ENCODE assay signal across 8 cellular contexts in the genomic region with DNA sequence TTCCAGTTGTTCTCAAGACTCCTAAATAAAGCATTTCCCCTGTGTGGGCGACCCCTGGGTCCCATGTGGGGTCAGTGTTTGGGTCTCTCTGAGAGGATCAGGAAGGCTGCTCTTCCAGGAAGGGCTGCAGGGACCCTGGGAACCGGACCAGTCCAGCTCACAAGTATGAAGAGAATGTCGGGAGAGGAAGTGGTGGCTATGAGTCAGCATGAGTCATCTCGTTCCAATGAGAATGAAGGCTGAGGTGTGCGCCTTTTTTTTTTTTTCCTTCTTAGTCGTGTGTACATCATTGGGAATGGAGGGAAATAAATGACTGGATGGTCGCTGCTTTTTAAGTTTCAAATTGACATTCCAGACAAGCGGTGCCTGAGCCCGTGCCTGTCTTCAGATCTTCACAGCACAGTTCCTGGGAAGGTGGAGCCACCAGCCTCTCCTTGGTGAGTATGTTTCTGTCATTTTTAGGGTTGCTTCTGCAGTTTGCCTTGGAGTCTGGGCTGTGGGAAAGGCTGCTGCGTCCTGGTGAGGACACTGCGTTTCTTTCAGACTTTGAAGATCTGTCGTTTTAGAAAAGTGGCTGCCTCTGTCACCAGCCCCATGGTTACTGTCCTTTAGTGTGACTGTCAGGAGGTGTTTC.
A peak's percentile ranks its signal among the peaks of the same experiment; 100 is the strongest.
DNase-seq lines count a peak whose midpoint lies in the region; ATAC-seq and TF ChIP-seq lines count a peak whose summit lies in the region.
"Not testable (repeated sequence)": the region's sequence is repeated elsewhere in the genome, so short reads cannot be mapped to it uniquely, and the experiment has no call there.

No MANE protein-coding gene starts in this region.

- ATAC-seq in GM18502 (IDR thresholded peaks at IDR 0.05; ENCODE audit: poor library complexity, unreplicated experiment) (peak; percentile 59), GM21737 (IDR thresholded peaks at IDR 0.05; ENCODE audit: unreplicated experiment) (peak; percentile 48), HG03175 (IDR thresholded peaks at IDR 0.05; ENCODE audit: unreplicated experiment) (peak; percentile 47), Right ventricle myocardium inferior (peak; percentile 83)

- TF ChIP-seq CTCF in astrocyte of the cerebellum (IDR thresholded peaks at IDR 0.05; ENCODE audit: low read depth, low read length, missing control alignments); neural progenitor cell (IDR thresholded peaks at IDR 0.05); uterus (IDR thresholded peaks at IDR 0.05): not testable (repeated sequence)

- in situ Hi-C loops in astrocyte of the cerebellum (cut with HindIII; ENCODE audit: low sequenced_read_pairs): not testable (repeated sequence)

- not testable (repeated sequence) for H3K79me2 ChIP-seq in neural progenitor cell (ENCODE audit: low read depth)

- H3K27me3 ChIP-seq in SJCRH30, neural progenitor cell, uterus: not testable (repeated sequence)

- peak overlapping the region; percentile 57 for H2AFZ ChIP-seq in neural progenitor cell (replicated peaks)

- H3K4me3 ChIP-seq in SJCRH30 (peak overlapping the region; percentile 33; the same call in 1 of the 2 replicates), astrocyte of the cerebellum (ENCODE audit: low read depth, low read length) (peak overlapping the region; percentile 45), uterus (peak overlapping the region in 1 of 2 donors; percentile 16)
- H3K4me3 ChIP-seq in neural progenitor cell: not testable (repeated sequence)

- intact Hi-C loops in Right ventricle myocardium inferior (cut with DNase I); uterus (cut with DNase I; ENCODE audit: low total_unique reads): not testable (repeated sequence)

- not testable (repeated sequence) for H3F3A ChIP-seq in neural progenitor cell (ENCODE audit: low read depth)

- not testable (repeated sequence) for DNase-seq in SJCRH30; astrocyte of the cerebellum (ENCODE audit: low read depth); Right ventricle myocardium inferior (ENCODE audit: missing footprints); neural progenitor cell (ENCODE audit: low spot score); uterus

- H3K36me3 Mint-ChIP-seq in neural progenitor cell: not testable (repeated sequence)

- not testable (repeated sequence) for H3K36me3 ChIP-seq in SJCRH30, neural progenitor cell, uterus

- H3K4me3 Mint-ChIP-seq in neural progenitor cell: not testable (repeated sequence)

- H3K9me3 ChIP-seq in SJCRH30 (replicated peaks); neural progenitor cell (ENCODE audit: low read depth); uterus: not testable (repeated sequence)

- H3K27ac Mint-ChIP-seq in neural progenitor cell: not testable (repeated sequence)

- not testable (repeated sequence) for H3K4me1 ChIP-seq in SJCRH30, neural progenitor cell, uterus

- H4K20me1 ChIP-seq in neural progenitor cell (ENCODE audit: low read depth): not testable (repeated sequence)

- not testable (repeated sequence) for H3K27ac ChIP-seq in SJCRH30, neural progenitor cell
- peak overlapping the region; percentile 74 to 77 for H3K27ac ChIP-seq in uterus

- H3K9me3 Mint-ChIP-seq in neural progenitor cell: not testable (repeated sequence)

- not testable (repeated sequence) for TF ChIP-seq POLR2A in uterus (IDR thresholded peaks at IDR 0.05)

- not testable (repeated sequence) for H3K4me2 ChIP-seq in neural progenitor cell

- H3K9ac ChIP-seq in neural progenitor cell: not testable (repeated sequence)

- H3K4me1 Mint-ChIP-seq in neural progenitor cell: not testable (repeated sequence)

- H3K27me3 Mint-ChIP-seq in neural progenitor cell (ENCODE audit: insufficient read depth, low read depth): not testable (repeated sequence)
